Comparison of ENCODE assay signal across 9 cellular contexts in genomic region chr12:53502331-53502730, GRCh38. TPM values are rescaled to one million over a fixed set of nuclear protein-coding genes. Genes with fewer than 3 reads are reported as not detected.
A peak's percentile ranks its signal among the peaks of the same experiment; 100 is the strongest.
DNase-seq lines count a peak whose midpoint lies in the region; ATAC-seq, FAIRE-seq and TF ChIP-seq lines count a peak whose summit lies in the region.
"Had no signal": no experiment of that assay in that cellular context is flagged by ENCODE, and none has a peak within 500 bp of the region (broad histone marks: within the 10 kb centered on the region; RNA-seq: fewer than 3 reads in every experiment).

No MANE protein-coding gene starts in this region.

- no peak for ATAC-seq in activated T-helper 17 cell treated with anti-CD3 and anti-CD28 coated beads, Interleukin-2, amount 50 U/mL, for 72 hours (replicated peaks)
- ATAC-seq in GM21528 (IDR thresholded peaks at IDR 0.05; ENCODE audit: low FRiP score, unreplicated experiment) = no peak

- H3K9me3 ChIP-seq in kidney (ENCODE audit: control insufficient read depth in 1 of 2, low read length in 2 of 2) (no peaks in the 10 kb centered on the region), thyroid gland (no peaks in the 10 kb centered on the region), SJCRH30 (replicated peaks) (no peaks in the 10 kb centered on the region)

- in situ Hi-C loops in KBM-7 (cut with MboI; ENCODE audit: low pct_unique_long_range_greater_than_20kb, low sequenced_read_pairs) = no loop called here

- H3K27ac Mint-ChIP-seq in activated T-cell treated with anti-CD3 and anti-CD28 coated beads, Interleukin-2, amount 50 U/mL, for 24 hours = peak overlapping the region; percentile 99
- peak overlapping the region; percentile 85 for H3K27ac Mint-ChIP-seq in activated T-helper 17 cell treated with anti-CD3 and anti-CD28 coated beads, Interleukin-2, amount 50 U/mL, for 72 hours

- TF ChIP-seq POLR2A in thyroid gland (IDR thresholded peaks at IDR 0.05) = no peak

- peak overlapping the region in 1 of 2 donors; percentile 89 for H3K9ac ChIP-seq in kidney (ENCODE audit: low read length in 2 of 2)

- peaks cover 44% of the 10 kb centered on the region for H3K4me1 Mint-ChIP-seq in activated T-cell treated with anti-CD3 and anti-CD28 coated beads, Interleukin-2, amount 50 U/mL, for 24 hours (ENCODE audit: low read depth)
- H3K4me1 Mint-ChIP-seq in activated T-helper 17 cell treated with anti-CD3 and anti-CD28 coated beads, Interleukin-2, amount 50 U/mL, for 72 hours = peaks cover 10% of the 10 kb centered on the region

- peaks cover 51% of the 10 kb centered on the region for H3K36me3 Mint-ChIP-seq in activated T-cell treated with anti-CD3 and anti-CD28 coated beads, Interleukin-2, amount 50 U/mL, for 24 hours (ENCODE audit: low read depth)
- H3K36me3 Mint-ChIP-seq in activated T-helper 17 cell treated with anti-CD3 and anti-CD28 coated beads, Interleukin-2, amount 50 U/mL, for 72 hours (ENCODE audit: low read depth) = peaks cover 31% of the 10 kb centered on the region

- H3K4me3 Mint-ChIP-seq in activated T-cell treated with anti-CD3 and anti-CD28 coated beads, Interleukin-2, amount 50 U/mL, for 24 hours = peak overlapping the region; percentile 92
- H3K4me3 Mint-ChIP-seq in activated T-helper 17 cell treated with anti-CD3 and anti-CD28 coated beads, Interleukin-2, amount 50 U/mL, for 72 hours = peak overlapping the region; percentile 86

- H3K27ac ChIP-seq in kidney (ENCODE audit: low read depth in 2 of 2, low read length in 2 of 2) = peak overlapping the region; percentile 13 to 100
- H3K27ac ChIP-seq in thyroid gland = peak overlapping the region; percentile 91 to 99 (median 97)
- H3K27ac ChIP-seq in SJCRH30 = no peak overlapping the region

- H3K27me3 ChIP-seq in thyroid gland = no peaks in the 10 kb centered on the region
- H3K27me3 ChIP-seq in SJCRH30 = no peaks in the 10 kb centered on the region

- H3K4me1 ChIP-seq in kidney (ENCODE audit: control insufficient read depth in 1 of 2, insufficient read depth in 1 of 2, low read depth in 1 of 2, low read length in 2 of 2) (peaks cover 11 to 26% of the 10 kb centered on the region in 2 donors), thyroid gland (peaks cover 10 to 36% of the 10 kb centered on the region in 2 donors), SJCRH30 (peaks cover 7% of the 10 kb centered on the region)

- H3K4me3 ChIP-seq in kidney (ENCODE audit: low read length in 2 of 2) = peak overlapping the region; percentile 82 to 86
- H3K4me3 ChIP-seq in thyroid gland (replicated peaks in 1 of 3) = no peak overlapping the region
- no peak overlapping the region for H3K4me3 ChIP-seq in SJCRH30

- intact Hi-C loops in kidney (cut with DNase I) (no loop called here), thyroid gland (cut with DNase I) (loop anchor here (10.0 kb wide), 1 partner anchor 178 kb away; the partner anchor contains the start of gene AAAS)

- H3K36me3 ChIP-seq in kidney (ENCODE audit: control insufficient read depth in 1 of 2, insufficient read depth in 2 of 2, low read length in 2 of 2) (peaks cover 9 to 10% of the 10 kb centered on the region in 2 donors), thyroid gland (peaks cover 10 to 22% of the 10 kb centered on the region in 2 donors), SJCRH30 (no peaks in the 10 kb centered on the region)

- no peak for DNase-seq in activated T-cell treated with anti-CD3 and anti-CD28 coated beads, Interleukin-2, amount 50 U/mL, for 24 hours
- DNase-seq in activated T-cell treated with anti-CD3 and anti-CD28 coated beads for 4 hours (no peak), kidney (peak; percentile 46), thyroid gland (no peak), SJCRH30 (no peak), KBM-7 (no peak)

- H3K27me3 Mint-ChIP-seq in activated T-cell treated with anti-CD3 and anti-CD28 coated beads, Interleukin-2, amount 50 U/mL, for 24 hours = no peaks in the 10 kb centered on the region
- no peaks in the 10 kb centered on the region for H3K27me3 Mint-ChIP-seq in activated T-helper 17 cell treated with anti-CD3 and anti-CD28 coated beads, Interleukin-2, amount 50 U/mL, for 72 hours

- no peak for FAIRE-seq in kidney (lab: Jason Lieb, UNC)

- no peaks in the 10 kb centered on the region for H3K9me3 Mint-ChIP-seq in activated T-cell treated with anti-CD3 and anti-CD28 coated beads, Interleukin-2, amount 50 U/mL, for 24 hours
- H3K9me3 Mint-ChIP-seq in activated T-helper 17 cell treated with anti-CD3 and anti-CD28 coated beads, Interleukin-2, amount 50 U/mL, for 72 hours = no peaks in the 10 kb centered on the region

- no peak for TF ChIP-seq CTCF in kidney (IDR thresholded peaks at IDR 0.05; ENCODE audit: borderline replicate concordance, extremely low read depth, insufficient read depth)
- no peak for TF ChIP-seq CTCF in thyroid gland (IDR thresholded peaks at IDR 0.05)

- WGBS in thyroid gland, 2 donors = 65 to 83% methylated on average over 9 of the region's 9 CpGs

RNA-seq across cellular contexts. Expression of gene TARBP2, which starts 1.2 kb away (rescaled TPM):
- 10 to 100 TPM; 21.7 to 44.0 TPM for total RNA-seq in activated T-helper 17 cell treated with anti-CD3 and anti-CD28 coated beads, Interleukin-2, amount 50 U/mL, for 72 hours
- 32.5 TPM for total RNA-seq in kidney
- polyA plus RNA-seq in kidney (ENCODE audit: insufficient read depth, low read depth, low replicate concordance) = 36.3 TPM
- 10 to 100 TPM; 31.2 to 44.8 (median 34.7) TPM for total RNA-seq in thyroid gland
- total RNA-seq in SJCRH30 (2014; rRNA removed; shearing (Covaris generic)) = 35.2 and 41.2 TPM in 2 replicates

RNA-seq across cellular contexts. Expression of gene MAP3K12, which starts 3.1 kb away (rescaled TPM):
- total RNA-seq in activated T-helper 17 cell treated with anti-CD3 and anti-CD28 coated beads, Interleukin-2, amount 50 U/mL, for 72 hours = 10 to 100 TPM; 18.2 to 20.4 TPM
- total RNA-seq in kidney = 21.8 TPM
- 15.2 TPM for polyA plus RNA-seq in kidney (ENCODE audit: insufficient read depth, low read depth, low replicate concordance)
- 10 to 100 TPM in 2 of 4 donors, 1 to 10 TPM in 2; 5.2 to 12.9 (median 10.6) TPM for total RNA-seq in thyroid gland
- 5.9 and 7.6 TPM in 2 replicates for total RNA-seq in SJCRH30 (2014; rRNA removed; shearing (Covaris generic))

RNA-seq across cellular contexts. Expression of gene NPFF, which starts 5.0 kb away (rescaled TPM):
- not detected for total RNA-seq in activated T-helper 17 cell treated with anti-CD3 and anti-CD28 coated beads, Interleukin-2, amount 50 U/mL, for 72 hours
- total RNA-seq in kidney (not detected), thyroid gland (not detected)
- polyA plus RNA-seq in kidney (ENCODE audit: insufficient read depth, low read depth, low replicate concordance) = 1.3 TPM
- total RNA-seq in SJCRH30 (2014; rRNA removed; shearing (Covaris generic)) = 0.43 TPM in 1 of 2 replicates, not detected in the other
- total RNA-seq: lower leg skin had no signal

RNA-seq across cellular contexts. Expression of gene PCBP2, which starts 50.4 kb away (rescaled TPM):
- 100 to 1,000 TPM; 763 to 862 TPM for total RNA-seq in activated T-helper 17 cell treated with anti-CD3 and anti-CD28 coated beads, Interleukin-2, amount 50 U/mL, for 72 hours
- total RNA-seq in kidney = 732 TPM
- polyA plus RNA-seq in kidney (ENCODE audit: insufficient read depth, low read depth, low replicate concordance) = 597 TPM
- total RNA-seq in thyroid gland = 100 to 1,000 TPM; 493 to 555 (median 514) TPM
- total RNA-seq in SJCRH30 (2014; rRNA removed; shearing (Covaris generic)) = 246 and 250 TPM in 2 replicates

Comparison
In these comparisons a context has a peak if more than half of its experiments do, and no peak if none do; other contexts are left out.
1. H3K4me3 ChIP-seq: peak in kidney (2 of 2); none in thyroid gland (0 of 3) and SJCRH30 (single experiment).